In genomic region chr1:52455686-52456085, GRCh38 we compare ENCODE assay signal across 21 cellular contexts. TPM values are rescaled to one million over a fixed set of nuclear protein-coding genes. Genes with fewer than 3 reads are reported as not detected.
DNase-seq lines count a peak whose midpoint lies in the region; ATAC-seq, FAIRE-seq and TF ChIP-seq lines count a peak whose summit lies in the region.
"Had no signal": no experiment of that assay in that cellular context is flagged by ENCODE, and none has a peak within 500 bp of the region (broad histone marks: within the 10 kb centered on the region; RNA-seq: fewer than 3 reads in every experiment).

No MANE protein-coding gene starts in this region.

- CTCF ChIA-PET in IMR-90 (lab: Yijun Ruan, JAX) = no interaction called here

- DNase-seq in IMR-90 (peak; percentile 51), bronchial epithelial cell (ENCODE audit: low read depth) (peak; percentile 33), foreskin keratinocyte (peak; percentile 15 to 48), adrenal gland (no peak), substantia nigra (lab: John Stamatoyannopoulos, UW) (no peak), NCI-H524 (lab: John Stamatoyannopoulos, UW) (no peak), kidney tubule cell (ENCODE audit: low spot score) (no peak)
- DNase-seq: ACHN; BE2C; C1 segment of cervical spinal cord; CD4-positive, CD25-positive, alpha-beta regulatory T cell; CD8-positive, alpha-beta memory T cell; COR-L47; DMS 273 treated with DMSO at 0.1 percent for 48 hours; H7 had no signal

- H2AK9ac ChIP-seq in IMR-90 (replicated peaks; ENCODE audit: low read depth, low read length, poor library complexity) = no peak overlapping the region

- no peak overlapping the region for H4K5ac ChIP-seq in IMR-90 (ENCODE audit: low read depth, low read length)

- TF ChIP-seq CTCF in IMR-90 (conservative IDR thresholded peaks at IDR 0.05; ENCODE audit: low read depth, low read length) (no peak), bronchial epithelial cell (IDR thresholded peaks at IDR 0.05; ENCODE audit: insufficient read depth, low read length, severe bottlenecking) (no peak), foreskin keratinocyte (conservative IDR thresholded peaks at IDR 0.05) (no peak), adrenal gland (IDR thresholded peaks at IDR 0.05) (no peak)

- H3K27me3 ChIP-seq in IMR-90 (ENCODE audit: control insufficient read depth, insufficient read depth, low read length) (no peaks in the 10 kb centered on the region), bronchial epithelial cell (ENCODE audit: control insufficient read depth, insufficient read depth, low read length) (no peaks in the 10 kb centered on the region), foreskin keratinocyte (no peaks in the 10 kb centered on the region), adrenal gland (no peaks in the 10 kb centered on the region)
- H3K27me3 ChIP-seq: BE2C had no signal

- H3K4ac ChIP-seq in IMR-90 (ENCODE audit: low read depth, low read length) = no peak overlapping the region

- peaks cover 0 to 4% of the 10 kb centered on the region in 2 experiments; a peak in 1 of 4 replicates for H3K79me1 ChIP-seq in IMR-90 (ENCODE audit: low read depth in 1 of 2, low read length in 2 of 2)

- no peak overlapping the region for H4K8ac ChIP-seq in IMR-90 (ENCODE audit: low read depth in 2 of 2, low read length in 2 of 2)

- no peak for TF ChIP-seq RAD21 in IMR-90 (IDR thresholded peaks at IDR 0.05; ENCODE audit: low read length)

- no peaks in the 10 kb centered on the region for H3K4me1 ChIP-seq in IMR-90 (ENCODE audit: control insufficient read depth, insufficient read depth, low read length)
- H3K4me1 ChIP-seq in foreskin keratinocyte = peaks cover 3% of the 10 kb centered on the region
- peaks cover 0 to under 1% of the 10 kb centered on the region in 2 donors for H3K4me1 ChIP-seq in adrenal gland (replicated peaks in 1 of 2)
- H3K4me1 ChIP-seq: BE2C had no signal

- in situ Hi-C loops in IMR-90 (cut with MboI; ENCODE audit: low sequenced_read_pairs) = no loop called here

- TF ChIP-seq POLR2A in IMR-90 (IDR thresholded peaks at IDR 0.05; ENCODE audit: low read depth, low read length) (no peak), adrenal gland (IDR thresholded peaks at IDR 0.05) (no peak)

- FAIRE-seq in bronchial epithelial cell (lab: Jason Lieb, UNC) = no peak
- FAIRE-seq: A204.1, G401.6, GM12892, GM18507, HTR-8/SVneo had no signal

- H4K91ac ChIP-seq in IMR-90 (ENCODE audit: insufficient read depth, low read depth, low read length) = no peak overlapping the region

- H2BK120ac ChIP-seq in IMR-90 (ENCODE audit: low read depth, low read length) = no peak overlapping the region

- no peak overlapping the region for H3K18ac ChIP-seq in IMR-90 (ENCODE audit: low read depth, low read length)

- dilution Hi-C loops in IMR-90 (cut with HindIII; ENCODE audit: low sequenced_read_pairs, unreplicated experiment) = no loop called here

- H3K4me2 ChIP-seq in IMR-90 (ENCODE audit: low read depth, low read length) = no peak overlapping the region
- H3K4me2 ChIP-seq: GM23338 had no signal

- no CpG with 5 or more reads among the region's 2 CpGs for WGBS in IMR-90 (ENCODE audit: extremely low coverage in 2 of 2, insufficient read length in 1 of 2), 2 experiments
- WGBS in adrenal gland, 4 donors = 88 to 98% (median 95%) methylated on average over 2 of the region's 2 CpGs

- no peak overlapping the region for H2BK5ac ChIP-seq in IMR-90 (ENCODE audit: low read depth, low read length, poor library complexity, severe bottlenecking)

- H3K56ac ChIP-seq in IMR-90 (ENCODE audit: extremely low read depth, insufficient read depth, low read length) = no peak overlapping the region

- H3K9me3 ChIP-seq in IMR-90 (ENCODE audit: control insufficient read depth, insufficient read depth, low read length) (no peaks in the 10 kb centered on the region), adrenal gland (replicated peaks in 1 of 3) (no peaks in the 10 kb centered on the region)
- H3K9me3 ChIP-seq: BE2C had no signal

- H2AFZ ChIP-seq in IMR-90 (replicated peaks; ENCODE audit: low read length, poor library complexity) = no peak overlapping the region
- H2AFZ ChIP-seq: GM23338 had no signal

- no peak overlapping the region for H2BK15ac ChIP-seq in IMR-90 (ENCODE audit: low read depth, low read length)

- H2AK5ac ChIP-seq in IMR-90 (ENCODE audit: low read depth, low read length) = no peak overlapping the region

- intact Hi-C loops in IMR-90 (cut with micrococcal nuclease) = no loop called here
- intact Hi-C loops in adrenal gland (cut with DNase I) = no loop called here

- no peak overlapping the region for H2BK20ac ChIP-seq in IMR-90 (ENCODE audit: low read depth, low read length)

- POLR2A ChIA-PET in IMR-90 (lab: Charles Lee; ENCODE audit: unreplicated experiment) = no interaction called here

- H3K9me1 ChIP-seq in IMR-90 (ENCODE audit: insufficient read depth, low read length) = no peaks in the 10 kb centered on the region

- no TSS peak for BruUV-seq in IMR-90 (replicated peaks; lab: Mats Ljungman, UMichigan)

- H3K23ac ChIP-seq in IMR-90 (ENCODE audit: low read depth, low read length) = no peak overlapping the region

- H3K14ac ChIP-seq in IMR-90 (replicated peaks; ENCODE audit: low read depth, low read length) = no peak overlapping the region

- H4K20me1 ChIP-seq in IMR-90 (ENCODE audit: insufficient read depth, low read length) = no peaks in the 10 kb centered on the region

- H3K4me3 ChIP-seq in IMR-90 (ENCODE audit: insufficient read depth, low read depth, low read length) (no peak overlapping the region), bronchial epithelial cell (ENCODE audit: low read depth, low read length) (no peak overlapping the region), adrenal gland (no peak overlapping the region)
- H3K4me3 ChIP-seq: GM23338 had no signal

- H3K27ac ChIP-seq in IMR-90 (ENCODE audit: insufficient read depth, low read length) (no peak overlapping the region), foreskin keratinocyte (no peak overlapping the region), adrenal gland (no peak overlapping the region), substantia nigra (ENCODE audit: low read depth, low read length, poor library complexity, severe bottlenecking) (no peak overlapping the region)

- ATAC-seq in IMR-90 (ENCODE audit: low read depth) = no peak
- no peak for ATAC-seq in foreskin keratinocyte

- peaks cover 9% of the 10 kb centered on the region for H3K36me3 ChIP-seq in IMR-90 (ENCODE audit: control insufficient read depth, insufficient read depth, low read length)
- H3K36me3 ChIP-seq in bronchial epithelial cell (ENCODE audit: control insufficient read depth, insufficient read depth, low read length) = peaks cover 2% of the 10 kb centered on the region
- peaks cover 0 to 6% of the 10 kb centered on the region in 2 donors for H3K36me3 ChIP-seq in adrenal gland (replicated peaks in 1 of 2)
- H3K36me3 ChIP-seq: BE2C had no signal

- no peak overlapping the region for H3K9ac ChIP-seq in IMR-90 (ENCODE audit: low read depth, low read length)

TF ChIP-seq in IMR-90, 13 proteins besides CTCF, POLR2A, EP300 and RAD21:
- no peak for TF ChIP-seq BHLHE40 (IDR thresholded peaks at IDR 0.05; ENCODE audit: low read depth, low read length)
- no peak for TF ChIP-seq RCOR1 (IDR thresholded peaks at IDR 0.05; ENCODE audit: insufficient replicate concordance, low read length)
- no peak for TF ChIP-seq NFE2L2 (IDR thresholded peaks at IDR 0.05; ENCODE audit: low read depth, low read length)
- no peak for TF ChIP-seq CEBPB (IDR thresholded peaks at IDR 0.05; ENCODE audit: low read depth, low read length)
- no peak for TF ChIP-seq MAFK (IDR thresholded peaks at IDR 0.05; ENCODE audit: low read depth, low read length)
- TF ChIP-seq SMC3 (IDR thresholded peaks at IDR 0.05; ENCODE audit: low read depth, low read length) = no peak
- TF ChIP-seq MAZ (IDR thresholded peaks at IDR 0.05; ENCODE audit: borderline replicate concordance, low read depth, low read length) = no peak
- TF ChIP-seq FOS (IDR thresholded peaks at IDR 0.05; ENCODE audit: low read depth, low read length) = no peak
- TF ChIP-seq MXI1 (IDR thresholded peaks at IDR 0.05; ENCODE audit: borderline replicate concordance, low read depth, low read length) = no peak
- TF ChIP-seq CHD1 (IDR thresholded peaks at IDR 0.05; ENCODE audit: low read depth, low read length) = no peak
- TF ChIP-seq USF2 (IDR thresholded peaks at IDR 0.05; ENCODE audit: low read depth, low read length) = no peak

RNA-seq across cellular contexts. Expression of gene PRPF38A, which starts 51.3 kb away (rescaled TPM):
- 17.2 and 23.5 TPM in 2 replicates for total RNA-seq in IMR-90 (2012; rRNA removed)
- polyA plus RNA-seq in IMR-90 (2012; rRNA removed) = 14.9 and 19.0 TPM in 2 replicates
- 7.7 and 16.6 TPM in 2 replicates for polyA plus RNA-seq in IMR-90 (2012; cell fraction: cytosol; rRNA removed)
- 10.3 and 43.7 TPM in 2 replicates for polyA plus RNA-seq in IMR-90 (2012; cell fraction: nucleus; rRNA removed; ENCODE audit: low replicate concordance)
- 6.6 and 8.7 TPM in 2 replicates for total RNA-seq in bronchial epithelial cell
- total RNA-seq in foreskin keratinocyte = 16.5 and 18.9 TPM in 2 replicates
- 19.5 and 20.5 TPM in 2 replicates for polyA plus RNA-seq in foreskin keratinocyte
- total RNA-seq in adrenal gland = 10 to 100 TPM in 6 of 8 donors, 1 to 10 TPM in 2; 5.1 to 33.7 (median 19.8) TPM
- polyA plus RNA-seq in adrenal gland = 10 to 100 TPM in 2 of 3 donors, 1 to 10 TPM in 1; 8.9 to 20.0 (median 10.2) TPM

RNA-seq across cellular contexts. Expression of gene ORC1, which starts 51.5 kb away (rescaled TPM):
- total RNA-seq in IMR-90 (2012; rRNA removed) = 9.7 and 10.6 TPM in 2 replicates
- 5.9 and 6.3 TPM in 2 replicates for polyA plus RNA-seq in IMR-90 (2012; rRNA removed)
- 1.9 and 2.9 TPM in 2 replicates for polyA plus RNA-seq in IMR-90 (2012; cell fraction: cytosol; rRNA removed)
- 3.2 and 3.3 TPM in 2 replicates for polyA plus RNA-seq in IMR-90 (2012; cell fraction: nucleus; rRNA removed; ENCODE audit: low replicate concordance)
- total RNA-seq in bronchial epithelial cell = 0.26 TPM in 2 replicates
- total RNA-seq in foreskin keratinocyte = 17.7 and 20.6 TPM in 2 replicates
- polyA plus RNA-seq in foreskin keratinocyte = 8.0 and 10.8 TPM in 2 replicates
- total RNA-seq in adrenal gland = 1 to 10 TPM in 1 of 8 donors, under 1 TPM in 5, not detected in 2; 0.68 to 1.8 (median 0.88) TPM
- polyA plus RNA-seq in adrenal gland = 1 to 10 TPM in 1 of 3 donors, under 1 TPM in 2; 0.56 to 1.4 (median 0.61) TPM

Comparison
In these comparisons a context has a peak if more than half of its experiments do, and no peak if none do; other contexts are left out.
1. DNase-seq: peak in IMR-90 (single experiment), bronchial epithelial cell (single experiment) and foreskin keratinocyte (2 of 2); none in adrenal gland (0 of 7), substantia nigra (0 of 49), NCI-H524 (0 of 2) and kidney tubule cell (single experiment).